25 cellular contexts compared by ENCODE assay signal in genomic region chrX:13383907-13384306, GRCh38.
DNase-seq lines count a peak whose midpoint lies in the region; ATAC-seq, FAIRE-seq and TF ChIP-seq lines count a peak whose summit lies in the region.
"Had no signal": no experiment of that assay in that cellular context is flagged by ENCODE, and none has a peak within 500 bp of the region (broad histone marks: within the 10 kb centered on the region; RNA-seq: fewer than 3 reads in every experiment).

No MANE protein-coding gene starts in this region.

- H4K20me1 ChIP-seq in OCI-LY1 (ENCODE audit: insufficient read depth, low read length) = no peaks in the 10 kb centered on the region

- H3K36me3 ChIP-seq in OCI-LY1 (ENCODE audit: insufficient read depth, low read length) = no peaks in the 10 kb centered on the region

- peaks cover 70% of the 10 kb centered on the region for H3K4me1 ChIP-seq in OCI-LY1 (ENCODE audit: insufficient read depth, low read length, severe bottlenecking)

- in situ Hi-C loops in G401 (cut with HindIII; ENCODE audit: low sequenced_read_pairs) = no loop called here

- H3K9me3 ChIP-seq in OCI-LY1 (ENCODE audit: low read length) = no peaks in the 10 kb centered on the region

- DNase-seq in G401 (ENCODE audit: low spot score) = peak; percentile 11
- no peak for DNase-seq in left colon
- DNase-seq in central memory CD4-positive, alpha-beta T cell = no peak
- DNase-seq in T-helper 2 cell treated with Interferon-gamma antibody and Interleukin-4, amounts not matched to agents 5 μg/mL and 100 μg/mL, for 36 hours (ENCODE audit: low spot score) = no peak
- no peak for DNase-seq in SIG-M5 (lab: John Stamatoyannopoulos, UW)
- DNase-seq in frontal cortex (ENCODE audit: low spot score in 2 of 2) = no peak
- DNase-seq: activated CD4-positive, alpha-beta T cell treated with anti-CD3 and anti-CD28 coated beads, Interleukin-2, amount 10 ng/mL, durations not matched to agents 7 days and 5 days; activated CD8-positive, alpha-beta memory T cell treated with anti-CD3 and anti-CD28 coated beads, Interleukin-2, amount 50 U/mL, for 48 hours; activated effector memory CD4-positive, alpha-beta T cell treated with Interleukin-2 at 50 U/mL for 16 hours; effector CD4-positive, alpha-beta T cell; EL; foreskin keratinocyte; hippocampal formation; left ventricle myocardium superior; midbrain; NCI-H1436 treated with DMSO at 0.1 percent for 48 hours; NCI-H526 treated with DMSO at 0.1 percent for 48 hours; PC-3; substantia nigra had no signal

- intact Hi-C loops in left colon (cut with DNase I, micrococcal nuclease) = no loop called here

- ATAC-seq in GM19455 (IDR thresholded peaks at IDR 0.05; ENCODE audit: unreplicated experiment) = peak; percentile 59
- ATAC-seq in left colon = peak; percentile 59
- ATAC-seq: foreskin keratinocyte, HepG2, left ventricle myocardium superior, PC-3 had no signal

- H3K9me3 Mint-ChIP-seq in T-helper 2 cell treated with Interferon-gamma antibody and Interleukin-4, amounts not matched to agents 5 μg/mL and 100 μg/mL, for 36 hours = no peaks in the 10 kb centered on the region
- H3K9me3 Mint-ChIP-seq: activated CD4-positive, alpha-beta T cell treated with anti-CD3 and anti-CD28 coated beads, Interleukin-2, amount 10 ng/mL, durations not matched to agents 7 days and 5 days; T-helper 1 cell treated with Interleukin-12 subunit alpha and Interleukin-12 subunit beta and Interleukin-4 antibody, amounts not matched to agents 30 μg/mL and 1 μg/mL, for 36 hours had no signal

- H3F3A ChIP-seq in OCI-LY1 (ENCODE audit: insufficient read depth, low read length) = no peaks in the 10 kb centered on the region

- no peak overlapping the region for H3K4me3 Mint-ChIP-seq in T-helper 2 cell treated with Interferon-gamma antibody and Interleukin-4, amounts not matched to agents 5 μg/mL and 100 μg/mL, for 36 hours
- H3K4me3 Mint-ChIP-seq: activated CD4-positive, alpha-beta T cell treated with anti-CD3 and anti-CD28 coated beads, Interleukin-2, amount 10 ng/mL, durations not matched to agents 7 days and 5 days; T-helper 1 cell treated with Interleukin-12 subunit alpha and Interleukin-12 subunit beta and Interleukin-4 antibody, amounts not matched to agents 30 μg/mL and 1 μg/mL, for 36 hours had no signal

- no peaks in the 10 kb centered on the region for H3K36me3 Mint-ChIP-seq in T-helper 2 cell treated with Interferon-gamma antibody and Interleukin-4, amounts not matched to agents 5 μg/mL and 100 μg/mL, for 36 hours (ENCODE audit: low read depth)

- H3K4me2 ChIP-seq in OCI-LY1 (ENCODE audit: low read length) = peak overlapping the region; percentile 62

- H3K9ac ChIP-seq in OCI-LY1 (ENCODE audit: low read length) = peak overlapping the region; percentile 61

- H3K4me3 ChIP-seq in OCI-LY1 (ENCODE audit: low read depth, low read length, poor library complexity, severe bottlenecking) = peak overlapping the region; percentile 33

- H3K27me3 Mint-ChIP-seq in T-helper 2 cell treated with Interferon-gamma antibody and Interleukin-4, amounts not matched to agents 5 μg/mL and 100 μg/mL, for 36 hours (ENCODE audit: low read depth) = no peaks in the 10 kb centered on the region
- H3K27me3 Mint-ChIP-seq: activated CD4-positive, alpha-beta T cell treated with anti-CD3 and anti-CD28 coated beads, Interleukin-2, amount 10 ng/mL, durations not matched to agents 7 days and 5 days had no signal

- peak overlapping the region; percentile 97 for H3K27ac ChIP-seq in OCI-LY1 (ENCODE audit: low read depth, low read length, poor library complexity, severe bottlenecking)
- H3K27ac ChIP-seq: C4-2B, foreskin keratinocyte had no signal

- no peak for TF ChIP-seq CTCF in OCI-LY1 (IDR thresholded peaks at IDR 0.05; ENCODE audit: low read length)

- no peak for FAIRE-seq in frontal cortex (lab: Jason Lieb, UNC)
- FAIRE-seq: D721Med, HepG2 had no signal

- no peak overlapping the region for H2AFZ ChIP-seq in OCI-LY1 (ENCODE audit: low read length)

- no peaks in the 10 kb centered on the region for H3K79me2 ChIP-seq in OCI-LY1 (ENCODE audit: insufficient read depth, low read length)

- H3K9me2 ChIP-seq in OCI-LY1 (ENCODE audit: low read depth, low read length) = no peaks in the 10 kb centered on the region

- no peaks in the 10 kb centered on the region for H3K27me3 ChIP-seq in OCI-LY1 (ENCODE audit: insufficient read depth, low read length)
- H3K27me3 ChIP-seq: foreskin keratinocyte had no signal

- H3K4me1 Mint-ChIP-seq in T-helper 2 cell treated with Interferon-gamma antibody and Interleukin-4, amounts not matched to agents 5 μg/mL and 100 μg/mL, for 36 hours (ENCODE audit: low read depth) = peaks cover 7% of the 10 kb centered on the region

- no peak overlapping the region for H3K27ac Mint-ChIP-seq in T-helper 2 cell treated with Interferon-gamma antibody and Interleukin-4, amounts not matched to agents 5 μg/mL and 100 μg/mL, for 36 hours
- H3K27ac Mint-ChIP-seq: activated CD4-positive, alpha-beta T cell treated with anti-CD3 and anti-CD28 coated beads, Interleukin-2, amount 10 ng/mL, durations not matched to agents 7 days and 5 days; T-helper 1 cell treated with Interleukin-12 subunit alpha and Interleukin-12 subunit beta and Interleukin-4 antibody, amounts not matched to agents 30 μg/mL and 1 μg/mL, for 36 hours had no signal
